In the genomic region with DNA sequence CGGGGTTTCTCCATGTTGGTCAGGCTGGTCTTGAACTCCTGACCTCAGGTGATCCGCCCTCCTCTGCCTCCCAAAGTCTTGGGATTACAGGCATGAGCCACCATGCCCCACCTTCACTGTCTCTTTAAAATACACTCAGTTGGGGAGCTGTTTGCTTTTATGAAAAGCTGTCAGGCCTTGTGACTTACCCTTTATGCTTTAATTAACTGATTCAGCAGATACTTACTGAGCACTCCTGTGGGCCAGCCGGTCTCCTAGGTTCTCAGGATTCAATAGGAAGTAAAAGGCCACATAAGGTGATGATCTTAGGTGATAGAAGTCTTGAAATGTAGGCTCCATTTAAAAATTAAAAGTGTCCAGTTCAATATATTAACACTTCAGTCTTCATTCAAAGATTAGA, we compare ENCODE assay signal across 1 cellular context.
TF ChIP-seq lines count a peak whose summit lies in the region.

No MANE protein-coding gene starts in this region.

TF ChIP-seq in SK-N-SH, 30 proteins besides CTCF, POLR2A, EP300 and RAD21:
- TF ChIP-seq GATA2 (CRISPR knock-in tag; IDR thresholded peaks at IDR 0.05) (no peak), FOXJ3 (CRISPR knock-in tag; IDR thresholded peaks at IDR 0.05) (no peak), TAF1 (IDR thresholded peaks at IDR 0.05; ENCODE audit: borderline replicate concordance, low read depth, low read length) (no peak), RCOR1 (IDR thresholded peaks at IDR 0.05; ENCODE audit: low read length) (no peak), MEF2A (IDR thresholded peaks at IDR 0.05; ENCODE audit: borderline replicate concordance, low read depth) (no peak), RXRA (IDR thresholded peaks at IDR 0.05; ENCODE audit: borderline replicate concordance, low read depth) (no peak), TCF12 (IDR thresholded peaks at IDR 0.05) (no peak), EZH2phosphoT487 (IDR thresholded peaks at IDR 0.05; ENCODE audit: borderline replicate concordance, low read depth) (no peak), CHD2 (IDR thresholded peaks at IDR 0.05; ENCODE audit: low read length, partially characterized antibody) (no peak), POLR2AphosphoS5 (IDR thresholded peaks at IDR 0.05; ENCODE audit: low read depth, low read length) (no peak), FOXM1 (IDR thresholded peaks at IDR 0.05; ENCODE audit: low read depth) (no peak)
- TF ChIP-seq, protein P1, sequence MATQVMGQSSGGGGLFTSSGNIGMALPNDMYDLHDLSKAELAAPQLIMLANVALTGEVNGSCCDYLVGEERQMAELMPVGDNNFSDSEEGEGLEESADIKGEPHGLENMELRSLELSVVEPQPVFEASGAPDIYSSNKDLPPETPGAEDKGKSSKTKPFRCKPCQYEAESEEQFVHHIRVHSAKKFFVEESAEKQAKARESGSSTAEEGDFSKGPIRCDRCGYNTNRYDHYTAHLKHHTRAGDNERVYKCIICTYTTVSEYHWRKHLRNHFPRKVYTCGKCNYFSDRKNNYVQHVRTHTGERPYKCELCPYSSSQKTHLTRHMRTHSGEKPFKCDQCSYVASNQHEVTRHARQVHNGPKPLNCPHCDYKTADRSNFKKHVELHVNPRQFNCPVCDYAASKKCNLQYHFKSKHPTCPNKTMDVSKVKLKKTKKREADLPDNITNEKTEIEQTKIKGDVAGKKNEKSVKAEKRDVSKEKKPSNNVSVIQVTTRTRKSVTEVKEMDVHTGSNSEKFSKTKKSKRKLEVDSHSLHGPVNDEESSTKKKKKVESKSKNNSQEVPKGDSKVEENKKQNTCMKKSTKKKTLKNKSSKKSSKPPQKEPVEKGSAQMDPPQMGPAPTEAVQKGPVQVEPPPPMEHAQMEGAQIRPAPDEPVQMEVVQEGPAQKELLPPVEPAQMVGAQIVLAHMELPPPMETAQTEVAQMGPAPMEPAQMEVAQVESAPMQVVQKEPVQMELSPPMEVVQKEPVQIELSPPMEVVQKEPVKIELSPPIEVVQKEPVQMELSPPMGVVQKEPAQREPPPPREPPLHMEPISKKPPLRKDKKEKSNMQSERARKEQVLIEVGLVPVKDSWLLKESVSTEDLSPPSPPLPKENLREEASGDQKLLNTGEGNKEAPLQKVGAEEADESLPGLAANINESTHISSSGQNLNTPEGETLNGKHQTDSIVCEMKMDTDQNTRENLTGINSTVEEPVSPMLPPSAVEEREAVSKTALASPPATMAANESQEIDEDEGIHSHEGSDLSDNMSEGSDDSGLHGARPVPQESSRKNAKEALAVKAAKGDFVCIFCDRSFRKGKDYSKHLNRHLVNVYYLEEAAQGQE (IDR thresholded peaks at IDR 0.05; ENCODE audit: low read depth, low read length): no peak
